Comparison of ENCODE assay signal across 1 cellular context in the genomic region with DNA sequence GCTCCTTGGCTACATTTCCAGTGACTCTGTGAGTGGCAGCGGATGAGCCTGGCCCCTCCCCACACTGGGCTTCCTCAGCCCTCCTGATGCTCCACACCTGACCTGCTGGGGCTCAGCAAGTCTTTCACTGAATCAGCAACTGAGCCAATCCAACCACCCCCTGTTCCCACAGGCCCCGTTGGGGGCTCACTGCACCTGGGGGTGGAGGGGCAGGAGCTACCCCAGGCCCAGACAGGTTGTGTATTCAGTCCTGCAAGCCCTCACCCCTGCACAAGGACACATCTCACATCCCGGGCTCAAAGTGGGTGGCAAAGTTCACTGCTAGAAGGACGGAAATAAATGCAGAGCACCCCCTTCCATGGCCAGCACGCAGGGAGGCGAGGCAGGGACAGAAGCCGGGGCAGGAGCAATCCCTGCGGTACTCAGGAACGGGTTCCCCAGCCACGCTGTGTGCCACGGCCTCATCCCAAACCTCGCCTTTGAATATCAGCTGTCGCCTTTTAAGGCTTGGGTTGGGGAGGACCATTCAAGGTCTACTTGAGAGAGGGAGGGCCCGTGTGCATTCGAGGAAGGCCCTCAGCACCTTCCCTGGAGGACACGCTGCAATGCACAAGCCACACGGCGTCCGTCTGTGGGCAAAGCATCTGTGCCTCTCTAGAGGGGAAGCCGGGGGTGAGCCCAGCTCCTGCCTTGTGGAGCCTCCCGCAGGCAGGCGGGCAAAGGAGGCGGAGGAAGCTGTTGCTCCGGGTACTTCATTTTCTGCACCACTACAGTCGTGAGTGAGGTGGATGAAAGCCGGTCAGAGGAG.
TF ChIP-seq lines count a peak whose summit lies in the region.

No MANE protein-coding gene starts in this region.

TF ChIP-seq in GM23338, 12 proteins besides CTCF, POLR2A, EP300 and RAD21 (continued from another document):
- TF ChIP-seq, protein P1, sequence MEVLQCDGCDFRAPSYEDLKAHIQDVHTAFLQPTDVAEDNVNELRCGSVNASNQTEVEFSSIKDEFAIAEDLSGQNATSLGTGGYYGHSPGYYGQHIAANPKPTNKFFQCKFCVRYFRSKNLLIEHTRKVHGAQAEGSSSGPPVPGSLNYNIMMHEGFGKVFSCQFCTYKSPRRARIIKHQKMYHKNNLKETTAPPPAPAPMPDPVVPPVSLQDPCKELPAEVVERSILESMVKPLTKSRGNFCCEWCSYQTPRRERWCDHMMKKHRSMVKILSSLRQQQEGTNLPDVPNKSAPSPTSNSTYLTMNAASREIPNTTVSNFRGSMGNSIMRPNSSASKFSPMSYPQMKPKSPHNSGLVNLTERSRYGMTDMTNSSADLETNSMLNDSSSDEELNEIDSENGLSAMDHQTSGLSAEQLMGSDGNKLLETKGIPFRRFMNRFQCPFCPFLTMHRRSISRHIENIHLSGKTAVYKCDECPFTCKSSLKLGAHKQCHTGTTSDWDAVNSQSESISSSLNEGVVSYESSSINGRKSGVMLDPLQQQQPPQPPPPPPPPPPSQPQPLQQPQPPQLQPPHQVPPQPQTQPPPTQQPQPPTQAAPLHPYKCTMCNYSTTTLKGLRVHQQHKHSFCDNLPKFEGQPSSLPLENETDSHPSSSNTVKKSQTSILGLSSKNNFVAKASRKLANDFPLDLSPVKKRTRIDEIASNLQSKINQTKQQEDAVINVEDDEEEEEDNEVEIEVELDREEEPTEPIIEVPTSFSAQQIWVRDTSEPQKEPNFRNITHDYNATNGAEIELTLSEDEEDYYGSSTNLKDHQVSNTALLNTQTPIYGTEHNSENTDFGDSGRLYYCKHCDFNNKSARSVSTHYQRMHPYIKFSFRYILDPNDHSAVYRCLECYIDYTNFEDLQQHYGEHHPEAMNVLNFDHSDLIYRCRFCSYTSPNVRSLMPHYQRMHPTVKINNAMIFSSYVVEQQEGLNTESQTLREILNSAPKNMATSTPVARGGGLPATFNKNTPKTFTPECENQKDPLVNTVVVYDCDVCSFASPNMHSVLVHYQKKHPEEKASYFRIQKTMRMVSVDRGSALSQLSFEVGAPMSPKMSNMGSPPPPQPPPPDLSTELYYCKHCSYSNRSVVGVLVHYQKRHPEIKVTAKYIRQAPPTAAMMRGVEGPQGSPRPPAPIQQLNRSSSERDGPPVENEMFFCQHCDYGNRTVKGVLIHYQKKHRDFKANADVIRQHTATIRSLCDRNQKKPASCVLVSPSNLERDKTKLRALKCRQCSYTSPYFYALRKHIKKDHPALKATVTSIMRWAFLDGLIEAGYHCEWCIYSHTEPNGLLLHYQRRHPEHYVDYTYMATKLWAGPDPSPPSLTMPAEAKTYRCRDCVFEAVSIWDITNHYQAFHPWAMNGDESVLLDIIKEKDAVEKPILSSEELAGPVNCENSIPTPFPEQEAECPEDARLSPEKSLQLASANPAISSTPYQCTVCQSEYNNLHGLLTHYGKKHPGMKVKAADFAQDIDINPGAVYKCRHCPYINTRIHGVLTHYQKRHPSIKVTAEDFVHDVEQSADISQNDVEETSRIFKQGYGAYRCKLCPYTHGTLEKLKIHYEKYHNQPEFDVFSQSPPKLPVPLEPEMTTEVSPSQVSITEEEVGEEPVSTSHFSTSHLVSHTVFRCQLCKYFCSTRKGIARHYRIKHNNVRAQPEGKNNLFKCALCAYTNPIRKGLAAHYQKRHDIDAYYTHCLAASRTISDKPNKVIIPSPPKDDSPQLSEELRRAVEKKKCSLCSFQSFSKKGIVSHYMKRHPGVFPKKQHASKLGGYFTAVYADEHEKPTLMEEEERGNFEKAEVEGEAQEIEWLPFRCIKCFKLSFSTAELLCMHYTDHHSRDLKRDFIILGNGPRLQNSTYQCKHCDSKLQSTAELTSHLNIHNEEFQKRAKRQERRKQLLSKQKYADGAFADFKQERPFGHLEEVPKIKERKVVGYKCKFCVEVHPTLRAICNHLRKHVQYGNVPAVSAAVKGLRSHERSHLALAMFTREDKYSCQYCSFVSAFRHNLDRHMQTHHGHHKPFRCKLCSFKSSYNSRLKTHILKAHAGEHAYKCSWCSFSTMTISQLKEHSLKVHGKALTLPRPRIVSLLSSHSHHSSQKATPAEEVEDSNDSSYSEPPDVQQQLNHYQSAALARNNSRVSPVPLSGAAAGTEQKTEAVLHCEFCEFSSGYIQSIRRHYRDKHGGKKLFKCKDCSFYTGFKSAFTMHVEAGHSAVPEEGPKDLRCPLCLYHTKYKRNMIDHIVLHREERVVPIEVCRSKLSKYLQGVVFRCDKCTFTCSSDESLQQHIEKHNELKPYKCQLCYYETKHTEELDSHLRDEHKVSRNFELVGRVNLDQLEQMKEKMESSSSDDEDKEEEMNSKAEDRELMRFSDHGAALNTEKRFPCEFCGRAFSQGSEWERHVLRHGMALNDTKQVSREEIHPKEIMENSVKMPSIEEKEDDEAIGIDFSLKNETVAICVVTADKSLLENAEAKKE (CRISPR knock-in tag; IDR thresholded peaks at IDR 0.05), result no peak
- TF ChIP-seq STAT1 (IDR thresholded peaks at IDR 0.05; ENCODE audit: unreplicated experiment) (no peak), NANOG (IDR thresholded peaks at IDR 0.05; ENCODE audit: borderline replicate concordance) (no peak), JUNB (IDR thresholded peaks at IDR 0.05; ENCODE audit: unreplicated experiment) (no peak), EZH2phosphoT487 (IDR thresholded peaks at IDR 0.05; ENCODE audit: unreplicated experiment) (no peak), CREB1 (CRISPR knock-in tag; IDR thresholded peaks at IDR 0.05; ENCODE audit: low read depth) (no peak), POLR2AphosphoS5 (IDR thresholded peaks at IDR 0.05; ENCODE audit: low read depth) (no peak)
- TF ChIP-seq, protein P2, sequence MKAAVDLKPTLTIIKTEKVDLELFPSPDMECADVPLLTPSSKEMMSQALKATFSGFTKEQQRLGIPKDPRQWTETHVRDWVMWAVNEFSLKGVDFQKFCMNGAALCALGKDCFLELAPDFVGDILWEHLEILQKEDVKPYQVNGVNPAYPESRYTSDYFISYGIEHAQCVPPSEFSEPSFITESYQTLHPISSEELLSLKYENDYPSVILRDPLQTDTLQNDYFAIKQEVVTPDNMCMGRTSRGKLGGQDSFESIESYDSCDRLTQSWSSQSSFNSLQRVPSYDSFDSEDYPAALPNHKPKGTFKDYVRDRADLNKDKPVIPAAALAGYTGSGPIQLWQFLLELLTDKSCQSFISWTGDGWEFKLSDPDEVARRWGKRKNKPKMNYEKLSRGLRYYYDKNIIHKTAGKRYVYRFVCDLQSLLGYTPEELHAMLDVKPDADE (IDR thresholded peaks at IDR 0.05), result no peak
